In genomic region chr17:81917565-81918332, GRCh38 we compare ENCODE assay signal across 1 cellular context.
A peak's percentile ranks its signal among the peaks of the same experiment; 100 is the strongest.
TF ChIP-seq lines count a peak whose summit lies in the region.

SIRT7 (minus strand) TSS chr17:81918176; CDS start chr17:81918131, 45 bp downstream.

TF ChIP-seq in HepG2, 621 proteins besides CTCF, POLR2A, EP300 and RAD21 (continued from another document and continues in another):
- TF ChIP-seq ELK4 (CRISPR knock-in tag; IDR thresholded peaks at IDR 0.05; ENCODE audit: borderline replicate concordance): no peak
- TF ChIP-seq ZNF460 (CRISPR knock-in tag; IDR thresholded peaks at IDR 0.05; ENCODE audit: borderline replicate concordance): no peak
- TF ChIP-seq ZNF280D (CRISPR knock-in tag; IDR thresholded peaks at IDR 0.05): no peak
- TF ChIP-seq JARID2 (CRISPR knock-in tag; IDR thresholded peaks at IDR 0.05; ENCODE audit: insufficient replicate concordance): no peak
- peak; percentile 79 for TF ChIP-seq AGO1 (IDR thresholded peaks at IDR 0.05; ENCODE audit: low read depth, low read length, poor library complexity, severe bottlenecking)
- 0 out of 2 replicates have a peak, but pooled peaks have one; percentile 20 for TF ChIP-seq SIN3B (IDR thresholded peaks at IDR 0.05; ENCODE audit: low read length)
- no peak for TF ChIP-seq RBM39 (IDR thresholded peaks at IDR 0.05; ENCODE audit: low read depth, low read length, poor library complexity, severe bottlenecking)
- no peak for TF ChIP-seq GMEB1 (CRISPR knock-in tag; IDR thresholded peaks at IDR 0.05; ENCODE audit: borderline replicate concordance)
- peak; percentile 31; the same call in 1 of the 2 replicates for TF ChIP-seq MXD3 (CRISPR knock-in tag; IDR thresholded peaks at IDR 0.05)
- TF ChIP-seq ZBTB8A (CRISPR knock-in tag; IDR thresholded peaks at IDR 0.05; ENCODE audit: borderline replicate concordance, low read depth): no peak
- TF ChIP-seq ETV5 (CRISPR knock-in tag; IDR thresholded peaks at IDR 0.05; ENCODE audit: borderline replicate concordance): peak; percentile 66; the same call in 1 of the 2 replicates
- TF ChIP-seq ZNF674 (CRISPR knock-in tag; IDR thresholded peaks at IDR 0.05; ENCODE audit: low read depth): no peak; the same call in 1 of the 2 replicates
- no peak for TF ChIP-seq ZNF619 (CRISPR knock-in tag; IDR thresholded peaks at IDR 0.05)
- TF ChIP-seq ZNF205 (CRISPR knock-in tag; IDR thresholded peaks at IDR 0.05): no peak
- no peak for TF ChIP-seq ZNF18 (CRISPR knock-in tag; IDR thresholded peaks at IDR 0.05; ENCODE audit: insufficient replicate concordance)
- no peak for TF ChIP-seq HNRNPUL1 (IDR thresholded peaks at IDR 0.05; ENCODE audit: low read depth, low read length)
- TF ChIP-seq RXRB (CRISPR knock-in tag; IDR thresholded peaks at IDR 0.05; ENCODE audit: borderline replicate concordance): peak; percentile 16; the same call in 1 of the 2 replicates
- no peak for TF ChIP-seq ZNF513 (CRISPR knock-in tag; conservative IDR thresholded peaks at IDR 0.05)
- no peak for TF ChIP-seq DRAP1 (CRISPR knock-in tag; IDR thresholded peaks at IDR 0.05)
- peak; percentile 40 for TF ChIP-seq ASH2L (IDR thresholded peaks at IDR 0.05; ENCODE audit: insufficient read length, low read depth, low read length)
- no peak for TF ChIP-seq ZNF230 (CRISPR knock-in tag; IDR thresholded peaks at IDR 0.05)
- TF ChIP-seq U2AF1 (optimal IDR thresholded peaks at IDR 0.05; ENCODE audit: low read depth, low read length): no peak
- TF ChIP-seq SMARCC2 (IDR thresholded peaks at IDR 0.05): no peak
- TF ChIP-seq ZNF24 (IDR thresholded peaks at IDR 0.05): no peak
- TF ChIP-seq ZNF451 (CRISPR knock-in tag; IDR thresholded peaks at IDR 0.05): no peak
- no peak for TF ChIP-seq ZNF30 (CRISPR knock-in tag; IDR thresholded peaks at IDR 0.05)
- TF ChIP-seq TFDP2 (CRISPR knock-in tag; IDR thresholded peaks at IDR 0.05): no peak
- no peak for TF ChIP-seq CAMTA2 (CRISPR knock-in tag; IDR thresholded peaks at IDR 0.05; ENCODE audit: borderline replicate concordance)
- no peak for TF ChIP-seq HMGXB3 (CRISPR knock-in tag; IDR thresholded peaks at IDR 0.05; ENCODE audit: borderline replicate concordance)
- TF ChIP-seq CREM (IDR thresholded peaks at IDR 0.05): no peak
- no peak for TF ChIP-seq CREM (CRISPR knock-in tag; IDR thresholded peaks at IDR 0.05)
- TF ChIP-seq ZNF326 (CRISPR knock-in tag; IDR thresholded peaks at IDR 0.05; ENCODE audit: borderline replicate concordance): peak; percentile 86; the same call in 1 of the 2 replicates
- no peak for TF ChIP-seq ISL2 (CRISPR knock-in tag; IDR thresholded peaks at IDR 0.05)
- no peak for TF ChIP-seq ZNF850 (CRISPR knock-in tag; conservative IDR thresholded peaks at IDR 0.05)
- no peak for TF ChIP-seq BCL6 (CRISPR knock-in tag; IDR thresholded peaks at IDR 0.05)
- TF ChIP-seq MEIS1 (CRISPR knock-in tag; IDR thresholded peaks at IDR 0.05; ENCODE audit: borderline replicate concordance): peak; percentile 73; the same call in 1 of the 2 replicates
- no peak for TF ChIP-seq ZNF224 (CRISPR knock-in tag; IDR thresholded peaks at IDR 0.05)
- no peak for TF ChIP-seq NFE2L2 (IDR thresholded peaks at IDR 0.05; ENCODE audit: low read length)
- TF ChIP-seq ZNF597 (CRISPR knock-in tag; IDR thresholded peaks at IDR 0.05): no peak
- TF ChIP-seq SOX5 (CRISPR knock-in tag; IDR thresholded peaks at IDR 0.05; ENCODE audit: borderline replicate concordance): peak; percentile 23; the same call in 1 of the 2 replicates
- no peak for TF ChIP-seq ZNF282 (IDR thresholded peaks at IDR 0.05; ENCODE audit: partially characterized antibody)
- TF ChIP-seq GATAD1 (CRISPR knock-in tag; IDR thresholded peaks at IDR 0.05): peak; percentile 87
- no peak for TF ChIP-seq ZKSCAN1 (IDR thresholded peaks at IDR 0.05; ENCODE audit: low read length)
- no peak for TF ChIP-seq GMEB2 (CRISPR knock-in tag; IDR thresholded peaks at IDR 0.05; ENCODE audit: low read depth)
